ENCODE assay signal across 1 cellular context in genomic region chr4:101103381-101104142, GRCh38.
TF ChIP-seq lines count a peak whose summit lies in the region.

No MANE protein-coding gene starts in this region.

TF ChIP-seq in IMR-90, 13 proteins besides CTCF, POLR2A, EP300 and RAD21 (continued from another document):
- TF ChIP-seq, protein P1, sequence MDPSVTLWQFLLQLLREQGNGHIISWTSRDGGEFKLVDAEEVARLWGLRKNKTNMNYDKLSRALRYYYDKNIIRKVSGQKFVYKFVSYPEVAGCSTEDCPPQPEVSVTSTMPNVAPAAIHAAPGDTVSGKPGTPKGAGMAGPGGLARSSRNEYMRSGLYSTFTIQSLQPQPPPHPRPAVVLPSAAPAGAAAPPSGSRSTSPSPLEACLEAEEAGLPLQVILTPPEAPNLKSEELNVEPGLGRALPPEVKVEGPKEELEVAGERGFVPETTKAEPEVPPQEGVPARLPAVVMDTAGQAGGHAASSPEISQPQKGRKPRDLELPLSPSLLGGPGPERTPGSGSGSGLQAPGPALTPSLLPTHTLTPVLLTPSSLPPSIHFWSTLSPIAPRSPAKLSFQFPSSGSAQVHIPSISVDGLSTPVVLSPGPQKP (IDR thresholded peaks at IDR 0.05; ENCODE audit: borderline replicate concordance, low read depth, low read length): no peak
